Comparison of ENCODE assay signal across 30 cellular contexts in the genomic region with DNA sequence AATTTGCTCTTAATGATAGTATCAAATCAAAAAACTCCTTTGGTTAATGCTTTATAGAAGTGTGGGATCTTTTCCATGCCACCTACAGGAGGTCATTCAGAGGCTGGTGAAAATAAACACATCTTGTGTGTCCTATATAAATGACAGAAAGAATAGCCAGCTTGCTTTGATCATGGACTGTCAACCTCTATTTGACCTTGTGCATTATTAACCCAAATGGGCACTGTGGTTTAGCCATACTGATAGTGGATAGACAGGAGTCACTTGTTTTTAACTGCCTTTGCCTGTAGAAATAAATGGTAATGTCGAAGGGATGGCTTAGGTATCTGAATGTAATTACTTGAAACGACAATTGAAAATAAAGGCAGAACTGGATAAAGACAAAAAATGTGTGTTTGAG.
"Had no signal": no experiment of that assay in that cellular context is flagged by ENCODE, and none has a peak within 500 bp of the region (broad histone marks: within the 10 kb centered on the region; RNA-seq: fewer than 3 reads in every experiment).

No MANE protein-coding gene starts in this region.

- H3K27me3 ChIP-seq: brain microvascular endothelial cell, dorsolateral prefrontal cortex, gastrocnemius medialis, neutrophil, upper lobe of right lung had no signal

- H3K9me3 ChIP-seq: gastrocnemius medialis, left ventricle myocardium inferior, neutrophil, upper lobe of right lung had no signal

- H3K27me3 Mint-ChIP-seq: activated naive CD8-positive, alpha-beta T cell treated with anti-CD3 and anti-CD28 coated beads for 36 hours; stimulated activated memory B cell treated with anti-CD40 and anti-IgM and Interleukin-4, amounts not matched to agents 10 μg/mL and 1 μg/mL and 100 μg/mL, for 72 hours; stimulated activated naive CD8-positive, alpha-beta T cell treated with anti-CD3 and anti-CD28 coated beads, Interleukin-15, amount 100 ng/mL, for 72 hours had no signal

- DNase-seq: activated CD4-positive, alpha-beta T cell treated with anti-CD3 and anti-CD28 coated beads for 48 hours; activated CD4-positive, alpha-beta T cell treated with anti-CD3 and anti-CD28 coated beads, Interleukin-2, amount 50 U/mL, for 48 hours; activated CD8-positive, alpha-beta memory T cell treated with anti-CD3 and anti-CD28 coated beads for 24 hours; activated effector memory CD4-positive, alpha-beta T cell treated with anti-CD3 and anti-CD28 coated beads, Interleukin-2, amount 50 U/mL, for 16 hours; activated naive CD4-positive, alpha-beta T cell treated with anti-CD3 and anti-CD28 coated beads for 36 hours; activated naive CD8-positive, alpha-beta T cell treated with anti-CD3 and anti-CD28 coated beads for 36 hours; brain microvascular endothelial cell; dorsolateral prefrontal cortex; effector memory CD4-positive, alpha-beta T cell; erythroblast; gastrocnemius medialis; glutamatergic neuron; left ventricle myocardium inferior; nephron progenitor cell; stimulated activated CD4-positive, alpha-beta T cell treated with anti-CD3 and anti-CD28 coated beads, Interleukin-12 subunit alpha, Interleukin-12 subunit beta, amount 100 ng/mL, for 4 hours; stimulated activated CD4-positive, alpha-beta T cell treated with anti-CD3 and anti-CD28 coated beads, Interleukin-4, amount 100 ng/mL, for 4 hours; stimulated activated CD8-positive, alpha-beta memory T cell treated with anti-CD3 and anti-CD28 coated beads, Interleukin-4, amount 100 ng/mL, for 48 hours; stimulated activated naive CD8-positive, alpha-beta T cell treated with anti-CD3 and anti-CD28 coated beads, Interleukin-15, amount 100 ng/mL, for 72 hours; substantia nigra; upper lobe of right lung had no signal

- H3K4me3 ChIP-seq: coronary artery, dorsolateral prefrontal cortex, gastrocnemius medialis, left ventricle myocardium inferior, skin epidermis, upper lobe of right lung had no signal

- H3K27ac Mint-ChIP-seq: activated naive CD4-positive, alpha-beta T cell treated with anti-CD3 and anti-CD28 coated beads for 36 hours; activated naive CD8-positive, alpha-beta T cell treated with anti-CD3 and anti-CD28 coated beads for 36 hours; activated T-helper 1 cell treated with anti-CD3 and anti-CD28 coated beads, Interleukin-12 subunit alpha, Interleukin-12 subunit beta, Interleukin-2, Interleukin-4 antibody, amounts not matched to agents 30 ng/mL and 10 ng/mL and 1 ng/mL, durations not matched to agents 14 hours and 24 hours and 36 hours; nephron progenitor cell; stimulated activated memory B cell treated with anti-CD40 and anti-IgM and Interleukin-4, amounts not matched to agents 10 μg/mL and 1 μg/mL and 100 μg/mL, for 72 hours; stimulated activated naive CD8-positive, alpha-beta T cell treated with anti-CD3 and anti-CD28 coated beads, Interleukin-15, amount 100 ng/mL, for 72 hours; T-helper 2 cell treated with Interferon-gamma antibody and Interleukin-4, amounts not matched to agents 5 μg/mL and 100 μg/mL, for 36 hours had no signal

- ATAC-seq: gastrocnemius medialis; sciatic nerve; stimulated activated memory B cell treated with anti-CD40 and anti-IgM and Interleukin-4, amounts not matched to agents 10 μg/mL and 1 μg/mL and 100 μg/mL, for 72 hours; stimulated activated naive CD8-positive, alpha-beta T cell treated with anti-CD3 and anti-CD28 coated beads, Interleukin-15, amount 100 ng/mL, for 72 hours; upper lobe of right lung had no signal

- H3K4me3 Mint-ChIP-seq: activated naive CD4-positive, alpha-beta T cell treated with anti-CD3 and anti-CD28 coated beads for 36 hours; activated naive CD8-positive, alpha-beta T cell treated with anti-CD3 and anti-CD28 coated beads for 36 hours; activated T-helper 1 cell treated with anti-CD3 and anti-CD28 coated beads, Interleukin-12 subunit alpha, Interleukin-12 subunit beta, Interleukin-2, Interleukin-4 antibody, amounts not matched to agents 30 ng/mL and 10 ng/mL and 1 ng/mL, durations not matched to agents 14 hours and 24 hours and 36 hours; nephron progenitor cell; stimulated activated memory B cell treated with anti-CD40 and anti-IgM and Interleukin-4, amounts not matched to agents 10 μg/mL and 1 μg/mL and 100 μg/mL, for 72 hours; stimulated activated naive CD8-positive, alpha-beta T cell treated with anti-CD3 and anti-CD28 coated beads, Interleukin-15, amount 100 ng/mL, for 72 hours; T-helper 2 cell treated with Interferon-gamma antibody and Interleukin-4, amounts not matched to agents 5 μg/mL and 100 μg/mL, for 36 hours had no signal

- H3K27ac ChIP-seq: brain microvascular endothelial cell, coronary artery, dorsolateral prefrontal cortex, gastrocnemius medialis, left ventricle myocardium inferior, neutrophil, skin epidermis, upper lobe of right lung, VCaP had no signal

- FAIRE-seq: astrocyte, islet of Langerhans had no signal

- H3K9me3 Mint-ChIP-seq: activated naive CD4-positive, alpha-beta T cell treated with anti-CD3 and anti-CD28 coated beads for 36 hours; activated naive CD8-positive, alpha-beta T cell treated with anti-CD3 and anti-CD28 coated beads for 36 hours; activated T-helper 1 cell treated with anti-CD3 and anti-CD28 coated beads, Interleukin-12 subunit alpha, Interleukin-12 subunit beta, Interleukin-2, Interleukin-4 antibody, amounts not matched to agents 30 ng/mL and 10 ng/mL and 1 ng/mL, durations not matched to agents 14 hours and 24 hours and 36 hours; nephron progenitor cell; stimulated activated naive CD8-positive, alpha-beta T cell treated with anti-CD3 and anti-CD28 coated beads, Interleukin-15, amount 100 ng/mL, for 72 hours; T-helper 2 cell treated with Interferon-gamma antibody and Interleukin-4, amounts not matched to agents 5 μg/mL and 100 μg/mL, for 36 hours had no signal
